In the genomic region with DNA sequence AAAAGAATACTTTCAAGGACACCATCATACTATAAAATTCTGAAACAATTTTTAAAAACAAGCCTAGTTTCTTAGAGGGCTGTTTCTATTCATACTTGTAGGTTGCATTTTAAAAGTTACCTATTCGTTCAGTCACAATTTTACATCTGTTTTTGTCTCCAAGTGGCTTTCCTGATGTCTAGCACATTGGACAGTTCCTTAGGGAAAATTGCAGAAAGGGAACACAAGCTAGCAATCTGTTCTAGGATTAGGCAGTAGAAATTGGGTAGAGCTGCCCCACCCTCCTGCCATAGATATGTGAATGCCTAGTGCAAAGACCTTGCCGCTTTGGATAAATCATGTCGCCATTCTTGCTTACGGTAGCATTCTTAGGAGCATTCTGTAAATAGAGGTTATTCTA, we compare ENCODE assay signal across 8 cellular contexts.
"Had no signal": no experiment of that assay in that cellular context is flagged by ENCODE, and none has a peak within 500 bp of the region (broad histone marks: within the 10 kb centered on the region; RNA-seq: fewer than 3 reads in every experiment).

No MANE protein-coding gene starts in this region.

- H3K4me1 ChIP-seq: HAP-1 had no signal

- H3K4me1 Mint-ChIP-seq: IgD-negative memory B cell had no signal

- H3K4me3 ChIP-seq: HAP-1, K562 had no signal

- ATAC-seq: HCT116, K562 had no signal

- H3K36me3 ChIP-seq: HAP-1 had no signal

- H3K36me3 Mint-ChIP-seq: IgD-negative memory B cell had no signal

- H3K27ac Mint-ChIP-seq: IgD-negative memory B cell had no signal

- H3K27me3 Mint-ChIP-seq: IgD-negative memory B cell had no signal

- H3K4me3 Mint-ChIP-seq: IgD-negative memory B cell had no signal

- H3K9me3 ChIP-seq: HAP-1 had no signal

- DNase-seq: GOT3, H7, Kasumi-1, KG1 had no signal
